1 cellular context compared by ENCODE assay signal in the genomic region with DNA sequence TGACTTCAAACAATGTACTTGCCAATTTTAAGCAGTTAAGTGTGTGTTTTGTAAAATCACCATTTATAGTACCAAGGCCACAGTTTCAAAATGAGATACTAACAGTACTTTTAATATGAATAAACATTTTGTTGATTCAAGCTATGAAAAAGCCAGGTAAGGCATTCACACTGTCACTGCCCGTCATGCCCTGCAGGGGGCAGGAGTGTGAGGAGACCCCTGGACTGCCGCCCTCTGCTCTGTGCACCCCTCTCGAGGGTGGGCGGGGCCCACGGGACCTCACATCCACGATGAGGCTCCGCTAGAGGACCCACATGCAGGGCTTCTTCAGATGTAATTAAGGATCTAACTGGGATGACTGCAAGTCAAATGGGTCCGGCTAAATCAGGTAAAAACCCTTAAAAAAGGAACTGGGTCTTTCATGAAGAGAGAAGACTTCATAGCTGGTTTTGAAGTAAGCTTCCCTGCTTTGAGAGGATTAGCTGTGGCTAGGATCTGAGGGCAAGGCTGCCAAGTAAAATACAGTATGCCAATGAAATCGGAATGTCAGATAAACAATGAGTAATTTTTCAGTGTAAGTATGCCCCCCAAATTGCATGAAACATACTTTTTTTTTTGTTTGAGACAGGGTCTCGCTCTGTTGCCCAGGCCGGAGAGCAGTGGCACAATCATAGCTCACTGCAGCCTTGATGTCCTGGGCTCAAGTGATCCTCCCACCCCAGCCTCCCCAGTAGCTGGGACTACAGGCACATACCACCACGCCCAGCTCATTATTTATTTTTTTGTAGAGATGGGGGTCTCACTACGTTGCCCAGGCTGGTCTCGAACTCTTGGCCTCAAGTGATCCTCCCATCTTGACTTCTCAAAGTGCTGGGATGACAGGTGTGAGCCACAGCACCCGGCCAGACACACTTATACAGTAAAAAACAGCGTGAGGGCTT.
A peak's percentile ranks its signal among the peaks of the same experiment; 100 is the strongest.
TF ChIP-seq lines count a peak whose summit lies in the region.

No MANE protein-coding gene starts in this region.

TF ChIP-seq in HepG2, 621 proteins besides CTCF, POLR2A, EP300 and RAD21 (continued from another document and continues in another):
- TF ChIP-seq, protein P1, sequence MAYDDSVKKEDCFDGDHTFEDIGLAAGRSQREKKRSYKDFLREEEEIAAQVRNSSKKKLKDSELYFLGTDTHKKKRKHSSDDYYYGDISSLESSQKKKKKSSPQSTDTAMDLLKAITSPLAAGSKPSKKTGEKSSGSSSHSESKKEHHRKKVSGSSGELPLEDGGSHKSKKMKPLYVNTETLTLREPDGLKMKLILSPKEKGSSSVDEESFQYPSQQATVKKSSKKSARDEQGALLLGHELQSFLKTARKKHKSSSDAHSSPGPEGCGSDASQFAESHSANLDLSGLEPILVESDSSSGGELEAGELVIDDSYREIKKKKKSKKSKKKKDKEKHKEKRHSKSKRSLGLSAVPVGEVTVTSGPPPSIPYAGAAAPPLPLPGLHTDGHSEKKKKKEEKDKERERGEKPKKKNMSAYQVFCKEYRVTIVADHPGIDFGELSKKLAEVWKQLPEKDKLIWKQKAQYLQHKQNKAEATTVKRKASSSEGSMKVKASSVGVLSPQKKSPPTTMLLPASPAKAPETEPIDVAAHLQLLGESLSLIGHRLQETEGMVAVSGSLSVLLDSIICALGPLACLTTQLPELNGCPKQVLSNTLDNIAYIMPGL (CRISPR knock-in tag; IDR thresholded peaks at IDR 0.05; ENCODE audit: borderline replicate concordance in 1 of 2, low read depth in 1 of 2) = peak; percentile 62 to 72; a peak in 2 of 4 replicates
- TF ChIP-seq, protein P2, sequence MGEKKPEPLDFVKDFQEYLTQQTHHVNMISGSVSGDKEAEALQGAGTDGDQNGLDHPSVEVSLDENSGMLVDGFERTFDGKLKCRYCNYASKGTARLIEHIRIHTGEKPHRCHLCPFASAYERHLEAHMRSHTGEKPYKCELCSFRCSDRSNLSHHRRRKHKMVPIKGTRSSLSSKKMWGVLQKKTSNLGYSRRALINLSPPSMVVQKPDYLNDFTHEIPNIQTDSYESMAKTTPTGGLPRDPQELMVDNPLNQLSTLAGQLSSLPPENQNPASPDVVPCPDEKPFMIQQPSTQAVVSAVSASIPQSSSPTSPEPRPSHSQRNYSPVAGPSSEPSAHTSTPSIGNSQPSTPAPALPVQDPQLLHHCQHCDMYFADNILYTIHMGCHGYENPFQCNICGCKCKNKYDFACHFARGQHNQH (CRISPR knock-in tag; IDR thresholded peaks at IDR 0.05) = no peak
- TF ChIP-seq HNRNPL (IDR thresholded peaks at IDR 0.05; ENCODE audit: low read depth, low read length) (no peak), CBFB (CRISPR knock-in tag; IDR thresholded peaks at IDR 0.05) (no peak), ZSCAN31 (CRISPR knock-in tag; IDR thresholded peaks at IDR 0.05; ENCODE audit: low read depth) (no peak), ZNF644 (CRISPR knock-in tag; IDR thresholded peaks at IDR 0.05; ENCODE audit: low read depth) (no peak), ZNF615 (CRISPR knock-in tag; IDR thresholded peaks at IDR 0.05; ENCODE audit: borderline replicate concordance) (no peak), ZFP62 (CRISPR knock-in tag; IDR thresholded peaks at IDR 0.05) (no peak), ZFP82 (CRISPR knock-in tag; IDR thresholded peaks at IDR 0.05; ENCODE audit: borderline replicate concordance) (no peak), ZNF772 (CRISPR knock-in tag; IDR thresholded peaks at IDR 0.05) (no peak), SP1 (IDR thresholded peaks at IDR 0.05) (no peak), SP1 (CRISPR knock-in tag; IDR thresholded peaks at IDR 0.05) (peak; percentile 51; the same call in 1 of the 2 replicates), TBX2 (CRISPR knock-in tag; IDR thresholded peaks at IDR 0.05; ENCODE audit: borderline replicate concordance) (no peak), GPN1 (CRISPR knock-in tag; IDR thresholded peaks at IDR 0.05; ENCODE audit: borderline replicate concordance) (no peak), SP5 (CRISPR knock-in tag; IDR thresholded peaks at IDR 0.05; ENCODE audit: borderline replicate concordance, low read depth) (peak; percentile 56; the same call in 1 of the 2 replicates), MIXL1 (CRISPR knock-in tag; IDR thresholded peaks at IDR 0.05) (peak; percentile 29; the same call in 1 of the 2 replicates), MTA1 (CRISPR knock-in tag; IDR thresholded peaks at IDR 0.05; ENCODE audit: borderline replicate concordance) (no peak)
- TF ChIP-seq, protein P3, sequence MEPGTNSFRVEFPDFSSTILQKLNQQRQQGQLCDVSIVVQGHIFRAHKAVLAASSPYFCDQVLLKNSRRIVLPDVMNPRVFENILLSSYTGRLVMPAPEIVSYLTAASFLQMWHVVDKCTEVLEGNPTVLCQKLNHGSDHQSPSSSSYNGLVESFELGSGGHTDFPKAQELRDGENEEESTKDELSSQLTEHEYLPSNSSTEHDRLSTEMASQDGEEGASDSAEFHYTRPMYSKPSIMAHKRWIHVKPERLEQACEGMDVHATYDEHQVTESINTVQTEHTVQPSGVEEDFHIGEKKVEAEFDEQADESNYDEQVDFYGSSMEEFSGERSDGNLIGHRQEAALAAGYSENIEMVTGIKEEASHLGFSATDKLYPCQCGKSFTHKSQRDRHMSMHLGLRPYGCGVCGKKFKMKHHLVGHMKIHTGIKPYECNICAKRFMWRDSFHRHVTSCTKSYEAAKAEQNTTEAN (CRISPR knock-in tag; conservative IDR thresholded peaks at IDR 0.05) = 0 out of 2 replicates have a peak, but pooled peaks have one; percentile 37
- TF ChIP-seq, protein P4, sequence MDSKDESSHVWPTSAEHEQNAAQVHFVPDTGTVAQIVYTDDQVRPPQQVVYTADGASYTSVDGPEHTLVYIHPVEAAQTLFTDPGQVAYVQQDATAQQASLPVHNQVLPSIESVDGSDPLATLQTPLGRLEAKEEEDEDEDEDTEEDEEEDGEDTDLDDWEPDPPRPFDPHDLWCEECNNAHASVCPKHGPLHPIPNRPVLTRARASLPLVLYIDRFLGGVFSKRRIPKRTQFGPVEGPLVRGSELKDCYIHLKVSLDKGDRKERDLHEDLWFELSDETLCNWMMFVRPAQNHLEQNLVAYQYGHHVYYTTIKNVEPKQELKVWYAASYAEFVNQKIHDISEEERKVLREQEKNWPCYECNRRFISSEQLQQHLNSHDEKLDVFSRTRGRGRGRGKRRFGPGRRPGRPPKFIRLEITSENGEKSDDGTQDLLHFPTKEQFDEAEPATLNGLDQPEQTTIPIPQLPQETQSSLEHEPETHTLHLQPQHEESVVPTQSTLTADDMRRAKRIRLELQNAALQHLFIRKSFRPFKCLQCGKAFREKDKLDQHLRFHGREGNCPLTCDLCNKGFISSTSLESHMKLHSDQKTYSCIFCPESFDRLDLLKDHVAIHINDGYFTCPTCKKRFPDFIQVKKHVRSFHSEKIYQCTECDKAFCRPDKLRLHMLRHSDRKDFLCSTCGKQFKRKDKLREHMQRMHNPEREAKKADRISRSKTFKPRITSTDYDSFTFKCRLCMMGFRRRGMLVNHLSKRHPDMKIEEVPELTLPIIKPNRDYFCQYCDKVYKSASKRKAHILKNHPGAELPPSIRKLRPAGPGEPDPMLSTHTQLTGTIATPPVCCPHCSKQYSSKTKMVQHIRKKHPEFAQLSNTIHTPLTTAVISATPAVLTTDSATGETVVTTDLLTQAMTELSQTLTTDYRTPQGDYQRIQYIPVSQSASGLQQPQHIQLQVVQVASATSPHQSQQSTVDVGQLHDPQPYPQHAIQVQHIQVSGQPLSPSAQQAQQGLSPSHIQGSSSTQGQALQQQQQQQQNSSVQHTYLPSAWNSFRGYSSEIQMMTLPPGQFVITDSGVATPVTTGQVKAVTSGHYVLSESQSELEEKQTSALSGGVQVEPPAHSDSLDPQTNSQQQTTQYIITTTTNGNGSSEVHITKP (CRISPR knock-in tag; IDR thresholded peaks at IDR 0.05; ENCODE audit: low read depth) = 0 out of 2 replicates have a peak, but pooled peaks have one; percentile 39
- TF ChIP-seq, protein P5, sequence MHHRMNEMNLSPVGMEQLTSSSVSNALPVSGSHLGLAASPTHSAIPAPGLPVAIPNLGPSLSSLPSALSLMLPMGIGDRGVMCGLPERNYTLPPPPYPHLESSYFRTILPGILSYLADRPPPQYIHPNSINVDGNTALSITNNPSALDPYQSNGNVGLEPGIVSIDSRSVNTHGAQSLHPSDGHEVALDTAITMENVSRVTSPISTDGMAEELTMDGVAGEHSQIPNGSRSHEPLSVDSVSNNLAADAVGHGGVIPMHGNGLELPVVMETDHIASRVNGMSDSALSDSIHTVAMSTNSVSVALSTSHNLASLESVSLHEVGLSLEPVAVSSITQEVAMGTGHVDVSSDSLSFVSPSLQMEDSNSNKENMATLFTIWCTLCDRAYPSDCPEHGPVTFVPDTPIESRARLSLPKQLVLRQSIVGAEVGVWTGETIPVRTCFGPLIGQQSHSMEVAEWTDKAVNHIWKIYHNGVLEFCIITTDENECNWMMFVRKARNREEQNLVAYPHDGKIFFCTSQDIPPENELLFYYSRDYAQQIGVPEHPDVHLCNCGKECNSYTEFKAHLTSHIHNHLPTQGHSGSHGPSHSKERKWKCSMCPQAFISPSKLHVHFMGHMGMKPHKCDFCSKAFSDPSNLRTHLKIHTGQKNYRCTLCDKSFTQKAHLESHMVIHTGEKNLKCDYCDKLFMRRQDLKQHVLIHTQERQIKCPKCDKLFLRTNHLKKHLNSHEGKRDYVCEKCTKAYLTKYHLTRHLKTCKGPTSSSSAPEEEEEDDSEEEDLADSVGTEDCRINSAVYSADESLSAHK (CRISPR knock-in tag; IDR thresholded peaks at IDR 0.05; ENCODE audit: borderline replicate concordance) = no peak
- TF ChIP-seq, protein P6, sequence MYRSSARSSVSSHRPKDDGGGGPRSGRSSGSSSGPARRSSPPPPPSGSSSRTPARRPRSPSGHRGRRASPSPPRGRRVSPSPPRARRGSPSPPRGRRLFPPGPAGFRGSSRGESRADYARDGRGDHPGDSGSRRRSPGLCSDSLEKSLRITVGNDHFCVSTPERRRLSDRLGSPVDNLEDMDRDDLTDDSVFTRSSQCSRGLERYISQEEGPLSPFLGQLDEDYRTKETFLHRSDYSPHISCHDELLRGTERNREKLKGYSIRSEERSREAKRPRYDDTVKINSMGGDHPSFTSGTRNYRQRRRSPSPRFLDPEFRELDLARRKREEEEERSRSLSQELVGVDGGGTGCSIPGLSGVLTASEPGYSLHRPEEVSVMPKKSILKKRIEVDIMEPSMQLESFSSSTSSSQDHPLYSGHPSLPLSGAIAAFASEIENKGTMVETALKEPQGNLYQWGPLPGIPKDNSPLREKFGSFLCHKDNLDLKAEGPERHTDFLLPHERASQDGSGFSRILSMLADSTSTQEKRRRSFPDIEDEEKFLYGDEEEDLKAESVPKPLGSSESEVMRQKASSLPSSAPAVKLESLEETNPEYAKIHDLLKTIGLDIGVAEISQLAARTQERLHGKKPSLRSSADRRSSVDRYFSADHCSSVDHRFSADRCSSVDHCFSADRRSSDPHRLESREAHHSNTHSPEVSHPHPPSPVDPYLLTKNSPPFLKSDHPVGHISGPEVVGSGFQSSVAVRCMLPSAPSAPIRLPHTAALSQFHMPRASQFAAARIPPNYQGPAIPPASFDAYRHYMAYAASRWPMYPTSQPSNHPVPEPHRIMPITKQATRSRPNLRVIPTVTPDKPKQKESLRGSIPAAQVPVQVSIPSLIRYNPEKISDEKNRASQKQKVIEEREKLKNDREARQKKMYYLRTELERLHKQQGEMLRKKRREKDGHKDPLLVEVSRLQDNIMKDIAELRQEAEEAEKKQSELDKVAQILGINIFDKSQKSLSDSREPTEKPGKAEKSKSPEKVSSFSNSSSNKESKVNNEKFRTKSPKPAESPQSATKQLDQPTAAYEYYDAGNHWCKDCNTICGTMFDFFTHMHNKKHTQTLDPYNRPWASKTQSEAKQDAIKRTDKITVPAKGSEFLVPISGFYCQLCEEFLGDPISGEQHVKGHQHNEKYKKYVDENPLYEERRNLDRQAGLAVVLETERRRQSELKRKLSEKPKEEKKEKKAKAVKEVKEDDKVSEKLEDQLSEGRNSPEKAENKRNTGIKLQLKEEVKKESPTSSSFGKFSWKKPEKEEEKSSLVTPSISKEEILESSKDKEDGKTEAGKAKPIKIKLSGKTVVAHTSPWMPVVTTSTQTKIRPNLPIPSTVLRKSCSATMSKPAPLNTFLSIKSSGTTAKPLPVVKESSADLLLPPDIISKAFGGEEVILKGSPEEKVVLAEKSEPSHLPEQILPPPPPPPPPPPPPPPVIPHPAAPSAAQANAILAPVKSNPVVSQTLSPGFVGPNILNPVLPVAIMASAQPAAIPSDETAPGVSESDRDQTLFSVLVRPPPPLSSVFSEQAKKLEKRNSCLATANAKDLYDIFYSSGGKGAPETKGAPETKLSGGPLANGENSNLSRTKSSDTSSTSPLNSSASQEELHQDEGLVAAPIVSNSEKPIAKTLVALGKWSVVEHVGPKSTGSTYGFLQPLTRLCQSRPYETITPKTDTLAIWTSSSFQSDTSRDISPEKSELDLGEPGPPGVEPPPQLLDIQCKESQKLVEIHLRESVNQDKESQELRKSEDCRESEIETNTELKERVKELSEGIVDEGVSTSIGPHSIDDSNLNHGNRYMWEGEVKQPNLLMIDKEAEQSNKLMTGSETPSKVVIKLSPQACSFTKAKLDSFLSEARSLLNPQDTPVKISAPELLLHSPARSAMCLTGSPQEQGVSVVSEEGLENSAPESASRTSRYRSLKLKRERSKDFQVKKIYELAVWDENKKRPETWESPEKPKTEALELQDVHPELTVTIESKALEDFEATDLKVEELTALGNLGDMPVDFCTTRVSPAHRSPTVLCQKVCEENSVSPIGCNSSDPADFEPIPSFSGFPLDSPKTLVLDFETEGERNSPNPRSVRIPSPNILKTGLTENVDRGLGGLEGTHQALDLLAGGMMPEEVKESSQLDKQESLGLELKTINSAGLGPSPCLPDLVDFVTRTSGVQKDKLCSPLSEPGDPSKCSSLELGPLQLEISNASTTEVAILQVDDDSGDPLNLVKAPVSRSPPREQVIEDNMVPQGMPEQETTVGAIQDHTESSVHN (CRISPR knock-in tag; IDR thresholded peaks at IDR 0.05) = no peak
- TF ChIP-seq, protein P7, sequence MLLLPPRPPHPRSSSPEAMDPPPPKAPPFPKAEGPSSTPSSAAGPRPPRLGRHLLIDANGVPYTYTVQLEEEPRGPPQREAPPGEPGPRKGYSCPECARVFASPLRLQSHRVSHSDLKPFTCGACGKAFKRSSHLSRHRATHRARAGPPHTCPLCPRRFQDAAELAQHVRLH (CRISPR knock-in tag; IDR thresholded peaks at IDR 0.05; ENCODE audit: borderline replicate concordance, low read depth) = 0 out of 2 replicates have a peak, but pooled peaks have one; percentile 28
- TF ChIP-seq, protein P8, sequence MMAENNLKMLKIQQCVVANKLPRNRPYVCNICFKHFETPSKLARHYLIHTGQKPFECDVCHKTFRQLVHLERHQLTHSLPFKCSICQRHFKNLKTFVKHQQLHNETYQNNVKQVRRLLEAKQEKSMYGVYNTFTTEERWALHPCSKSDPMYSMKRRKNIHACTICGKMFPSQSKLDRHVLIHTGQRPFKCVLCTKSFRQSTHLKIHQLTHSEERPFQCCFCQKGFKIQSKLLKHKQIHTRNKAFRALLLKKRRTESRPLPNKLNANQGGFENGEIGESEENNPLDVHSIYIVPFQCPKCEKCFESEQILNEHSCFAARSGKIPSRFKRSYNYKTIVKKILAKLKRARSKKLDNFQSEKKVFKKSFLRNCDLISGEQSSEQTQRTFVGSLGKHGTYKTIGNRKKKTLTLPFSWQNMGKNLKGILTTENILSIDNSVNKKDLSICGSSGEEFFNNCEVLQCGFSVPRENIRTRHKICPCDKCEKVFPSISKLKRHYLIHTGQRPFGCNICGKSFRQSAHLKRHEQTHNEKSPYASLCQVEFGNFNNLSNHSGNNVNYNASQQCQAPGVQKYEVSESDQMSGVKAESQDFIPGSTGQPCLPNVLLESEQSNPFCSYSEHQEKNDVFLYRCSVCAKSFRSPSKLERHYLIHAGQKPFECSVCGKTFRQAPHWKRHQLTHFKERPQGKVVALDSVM (CRISPR knock-in tag; IDR thresholded peaks at IDR 0.05) = 0 out of 2 replicates have a peak, but pooled peaks have one; percentile 21
- TF ChIP-seq, protein P9, sequence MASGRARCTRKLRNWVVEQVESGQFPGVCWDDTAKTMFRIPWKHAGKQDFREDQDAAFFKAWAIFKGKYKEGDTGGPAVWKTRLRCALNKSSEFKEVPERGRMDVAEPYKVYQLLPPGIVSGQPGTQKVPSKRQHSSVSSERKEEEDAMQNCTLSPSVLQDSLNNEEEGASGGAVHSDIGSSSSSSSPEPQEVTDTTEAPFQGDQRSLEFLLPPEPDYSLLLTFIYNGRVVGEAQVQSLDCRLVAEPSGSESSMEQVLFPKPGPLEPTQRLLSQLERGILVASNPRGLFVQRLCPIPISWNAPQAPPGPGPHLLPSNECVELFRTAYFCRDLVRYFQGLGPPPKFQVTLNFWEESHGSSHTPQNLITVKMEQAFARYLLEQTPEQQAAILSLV (CRISPR knock-in tag; IDR thresholded peaks at IDR 0.05; ENCODE audit: borderline replicate concordance) = no peak
